Comparison of ENCODE assay signal across 9 cellular contexts in the genomic region with DNA sequence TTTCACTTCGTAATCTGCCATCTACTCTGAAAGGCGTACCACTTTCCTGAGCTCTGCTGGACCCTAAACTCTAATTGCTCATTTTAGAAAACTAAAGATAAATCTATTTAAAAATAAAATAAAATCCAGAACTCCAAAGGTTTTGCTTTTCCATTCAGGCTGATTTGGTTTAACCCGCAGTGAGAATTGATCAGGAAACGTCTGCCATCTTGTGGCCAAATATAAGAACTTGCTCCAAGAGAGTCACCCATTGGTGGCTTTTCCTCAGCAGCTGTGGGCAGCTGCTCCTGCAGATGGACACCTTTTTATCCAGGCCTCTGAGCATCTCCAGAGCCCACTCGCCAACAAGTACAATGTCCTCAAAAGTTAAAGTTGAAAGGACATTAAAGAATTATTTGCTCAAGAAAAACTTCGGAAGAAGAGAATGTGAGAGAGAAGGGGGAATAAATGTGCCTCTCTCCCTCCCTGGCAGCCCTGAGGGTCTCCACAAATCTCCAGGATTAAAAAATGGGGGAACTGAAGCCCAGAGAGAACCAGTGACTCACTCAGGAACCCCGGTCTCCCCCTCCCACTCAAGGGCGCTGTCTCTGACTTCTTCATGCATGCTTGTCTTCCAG. TPM values are rescaled to one million over a fixed set of nuclear protein-coding genes. Genes with fewer than 3 reads are reported as not detected.
A peak's percentile ranks its signal among the peaks of the same experiment; 100 is the strongest.
DNase-seq lines count a peak whose midpoint lies in the region; FAIRE-seq and TF ChIP-seq lines count a peak whose summit lies in the region.
"Had no signal": no experiment of that assay in that cellular context is flagged by ENCODE, and none has a peak within 500 bp of the region (broad histone marks: within the 10 kb centered on the region; RNA-seq: fewer than 3 reads in every experiment).

No MANE protein-coding gene starts in this region.

- no peaks in the 10 kb centered on the region for H3K9me3 Mint-ChIP-seq in HFFc6

- FAIRE-seq in endometrium (lab: Jason Lieb, UNC), result peak; percentile 97

- no peak overlapping the region for H4K5ac ChIP-seq in mesendoderm (ENCODE audit: low read length)

- H3K27me3 ChIP-seq in mesendoderm (ENCODE audit: insufficient read depth, low read length, poor library complexity), result no peaks in the 10 kb centered on the region
- no peaks in the 10 kb centered on the region for H3K27me3 ChIP-seq in effector memory CD4-positive, alpha-beta T cell (replicated peaks; ENCODE audit: control insufficient read depth, insufficient read depth, low read length, poor library complexity, severe bottlenecking)

- no peak overlapping the region for H3K4ac ChIP-seq in mesendoderm (ENCODE audit: low read depth, low read length)

- no peak overlapping the region for H3K4me2 ChIP-seq in mesendoderm (ENCODE audit: low read length)

- no peaks in the 10 kb centered on the region for H3K36me3 Mint-ChIP-seq in HFFc6 (ENCODE audit: low read depth)

- H3K79me1 ChIP-seq in mesendoderm (ENCODE audit: low read length), result no peaks in the 10 kb centered on the region

- H3K18ac ChIP-seq in mesendoderm (ENCODE audit: low read length), result no peak overlapping the region

- TF ChIP-seq CTCF in HFFc6 (IDR thresholded peaks at IDR 0.05), result peak; percentile 94

- no peaks in the 10 kb centered on the region for H3K9me3 ChIP-seq in effector memory CD4-positive, alpha-beta T cell (ENCODE audit: control insufficient read depth, low read length)

- H2BK5ac ChIP-seq in mesendoderm (ENCODE audit: low read length), result no peak overlapping the region

- H3K27ac ChIP-seq in mesendoderm (ENCODE audit: low read depth, low read length), result no peak overlapping the region
- H3K27ac ChIP-seq in effector memory CD4-positive, alpha-beta T cell (ENCODE audit: insufficient read depth, low read length, poor library complexity, severe bottlenecking), result no peak overlapping the region
- H3K27ac ChIP-seq: epithelial cell of prostate had no signal

- no peak overlapping the region for H4K8ac ChIP-seq in mesendoderm (ENCODE audit: low read depth, low read length)

- no peak overlapping the region for H2BK15ac ChIP-seq in mesendoderm (replicated peaks; ENCODE audit: low read depth)

- no peak overlapping the region for H3K27ac Mint-ChIP-seq in HFFc6

- no peak overlapping the region for H3K4me3 Mint-ChIP-seq in HFFc6

- no CpG with 5 or more reads among the region's 8 CpGs for WGBS in mesendoderm (ENCODE audit: extremely low coverage, insufficient coverage, low lambda C conversion rate)

- H3K56ac ChIP-seq in mesendoderm (ENCODE audit: low read length), result no peak overlapping the region

- no peaks in the 10 kb centered on the region for H3K36me3 ChIP-seq in mesendoderm (ENCODE audit: control insufficient read depth, insufficient read depth, low read length)
- H3K36me3 ChIP-seq in effector memory CD4-positive, alpha-beta T cell (ENCODE audit: control insufficient read depth, insufficient read depth, low read length), result no peaks in the 10 kb centered on the region

- H3K4me3 ChIP-seq in mesendoderm (ENCODE audit: low read length), result no peak overlapping the region
- no peak overlapping the region for H3K4me3 ChIP-seq in effector memory CD4-positive, alpha-beta T cell (ENCODE audit: insufficient read depth, low read depth, low read length, poor library complexity, severe bottlenecking)

- no peak overlapping the region for H2BK120ac ChIP-seq in mesendoderm (ENCODE audit: low read depth, low read length)

- DNase-seq in stimulated activated CD4-positive, alpha-beta T cell treated with anti-CD3 and anti-CD28 coated beads, Interleukin-2, amount 100 ng/mL, for 48 hours, result peak; percentile 11 to 20
- no peak for DNase-seq in stimulated activated CD4-positive, alpha-beta T cell treated with anti-CD3 and anti-CD28 coated beads, Interleukin-4, amount 100 ng/mL, for 1 hour
- DNase-seq in HFFc6 (peak; percentile 64), NCI-H1105 treated with DMSO at 0.1 percent for 48 hours (lab: John Stamatoyannopoulos, UW) (peak; percentile 53), SKM-1 treated with dmso at 0.1 percent for 144 hours (lab: John Stamatoyannopoulos, UW; ENCODE audit: unreplicated experiment) (peak; percentile 45), mesendoderm (peak; percentile 74)
- DNase-seq in effector memory CD4-positive, alpha-beta T cell, result no peak

- H3K9ac ChIP-seq in mesendoderm (ENCODE audit: low read length), result no peak overlapping the region

- H3K79me2 ChIP-seq in mesendoderm (ENCODE audit: control insufficient read depth, insufficient read depth, low read length), result no peaks in the 10 kb centered on the region

- H3K4me1 ChIP-seq in mesendoderm (ENCODE audit: control insufficient read depth, low read depth, low read length), result no peaks in the 10 kb centered on the region
- no peaks in the 10 kb centered on the region for H3K4me1 ChIP-seq in effector memory CD4-positive, alpha-beta T cell (ENCODE audit: control insufficient read depth, insufficient read depth, low read length, poor library complexity, severe bottlenecking)

- peaks cover 25% of the 10 kb centered on the region for H3K4me1 Mint-ChIP-seq in HFFc6 (ENCODE audit: low read depth)

- no peaks in the 10 kb centered on the region; the same call in 1 of the 2 replicates for H3K27me3 Mint-ChIP-seq in HFFc6 (ENCODE audit: insufficient read depth)

- no peak overlapping the region for H3K23ac ChIP-seq in mesendoderm (ENCODE audit: low read length)

- H2AK5ac ChIP-seq in mesendoderm (ENCODE audit: low read length), result no peak overlapping the region

RNA-seq across cellular contexts. Expression of gene SAXO1, which starts 4.1 kb away (rescaled TPM):
- not detected for total RNA-seq in HFFc6 (2021; fragmentation: NEBNext Ultra II Directional; extraction: Animal tissue kit (Norgen Biotek cat#: 25700))
- polyA plus RNA-seq in mesendoderm (2013, experiment 1 of 2), result 0.01 TPM
- 0.04 TPM for polyA plus RNA-seq in mesendoderm (2013, experiment 2 of 2)

RNA-seq across cellular contexts. Expression of gene RRAGA, which starts 20.3 kb away (rescaled TPM):
- 100 to 1,000 TPM; 130 to 158 (median 148) TPM for total RNA-seq in HFFc6 (2021; fragmentation: NEBNext Ultra II Directional; extraction: Animal tissue kit (Norgen Biotek cat#: 25700))
- 41.0 TPM for polyA plus RNA-seq in mesendoderm (2013, experiment 1 of 2)
- polyA plus RNA-seq in mesendoderm (2013, experiment 2 of 2), result 41.9 TPM

Comparison
In these comparisons a context has a peak if more than half of its experiments do, and no peak if none do; other contexts are left out.
1. DNase-seq: peak in stimulated activated CD4-positive, alpha-beta T cell treated with anti-CD3 and anti-CD28 coated beads, Interleukin-2, amount 100 ng/mL, for 48 hours (2 of 2), HFFc6 (single experiment), NCI-H1105 treated with DMSO at 0.1 percent for 48 hours (single experiment), SKM-1 treated with dmso at 0.1 percent for 144 hours (single experiment) and mesendoderm (single experiment); none in stimulated activated CD4-positive, alpha-beta T cell treated with anti-CD3 and anti-CD28 coated beads, Interleukin-4, amount 100 ng/mL, for 1 hour (single experiment) and effector memory CD4-positive, alpha-beta T cell (0 of 3).